10 cellular contexts compared by ENCODE assay signal in the genomic region with DNA sequence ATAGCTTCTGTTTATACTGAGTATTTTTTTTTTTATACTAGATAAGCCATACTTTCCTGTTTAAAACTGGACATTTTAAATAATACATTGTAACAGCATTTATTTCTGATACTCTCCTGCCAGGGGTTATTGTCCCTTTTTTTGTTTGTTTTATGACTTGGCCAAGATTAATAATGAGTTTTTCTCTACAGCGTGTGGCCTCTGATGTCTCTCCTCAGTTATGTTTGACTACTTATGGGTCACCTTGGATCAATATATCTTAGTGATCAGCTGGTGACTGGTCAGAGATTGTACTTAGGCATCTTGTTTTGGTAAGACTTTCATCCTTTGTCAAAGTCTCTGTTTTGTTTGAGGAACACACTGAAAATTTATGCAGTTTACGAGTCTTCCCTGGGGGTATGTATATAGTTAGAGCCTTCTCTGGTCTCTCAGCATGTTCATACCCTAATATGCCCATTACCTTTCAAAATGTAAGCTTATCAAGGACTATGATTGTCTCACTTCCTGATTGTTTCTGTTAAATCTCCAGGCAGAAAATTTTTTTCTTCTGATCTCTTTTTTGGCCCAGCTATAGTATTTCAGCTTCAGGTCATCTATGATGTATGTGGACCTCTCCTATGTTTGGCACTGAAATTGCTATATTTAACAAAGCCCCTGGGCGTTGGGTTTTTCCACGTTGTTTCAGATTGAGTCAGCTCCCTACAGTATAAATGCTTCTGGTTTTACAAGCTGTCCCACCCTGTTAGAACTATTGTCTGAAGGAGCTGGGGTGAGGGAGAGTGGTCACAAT.
A peak's percentile ranks its signal among the peaks of the same experiment; 100 is the strongest.
DNase-seq lines count a peak whose midpoint lies in the region; ATAC-seq and TF ChIP-seq lines count a peak whose summit lies in the region.
"Had no signal": no experiment of that assay in that cellular context is flagged by ENCODE, and none has a peak within 500 bp of the region (broad histone marks: within the 10 kb centered on the region; RNA-seq: fewer than 3 reads in every experiment).

No MANE protein-coding gene starts in this region.

- TF ChIP-seq CTCF in RWPE1 (conservative IDR thresholded peaks at IDR 0.05; ENCODE audit: low read depth) (no peak), osteocyte (IDR thresholded peaks at IDR 0.05) (no peak), neural progenitor cell (IDR thresholded peaks at IDR 0.05) (no peak)

- CTCF ChIA-PET in RWPE1 (lab: Yijun Ruan, JAX), result interaction anchor here (0.5 to 0.6 kb wide), 2 partner anchors 52 kb away, joined by 3 to 4 read pairs; no protein-coding TSS in a partner anchor

- H3K4me1 Mint-ChIP-seq in osteocyte (ENCODE audit: unreplicated experiment) (peaks cover 26% of the 10 kb centered on the region), neural progenitor cell (no peaks in the 10 kb centered on the region)

- no peaks in the 10 kb centered on the region for H3K9me3 ChIP-seq in neural progenitor cell (ENCODE audit: low read depth)
- H3K9me3 ChIP-seq: neutrophil, suprapubic skin had no signal

- H3K9ac ChIP-seq in neural progenitor cell, result no peak overlapping the region

- H3K4me3 Mint-ChIP-seq in osteocyte (ENCODE audit: unreplicated experiment), result no peak overlapping the region
- H3K4me3 Mint-ChIP-seq in neural progenitor cell, result no peak overlapping the region

- POLR2A ChIA-PET in RWPE1 (lab: Yijun Ruan, JAX; ENCODE audit: low non-redundant PET), result no interaction called here

- peaks cover 6% of the 10 kb centered on the region for H3K36me3 ChIP-seq in neural progenitor cell
- H3K36me3 ChIP-seq: neutrophil had no signal

- no peaks in the 10 kb centered on the region for H3K4me1 ChIP-seq in neural progenitor cell
- H3K4me1 ChIP-seq: suprapubic skin had no signal

- H3K36me3 Mint-ChIP-seq in osteocyte (ENCODE audit: unreplicated experiment), result peaks cover 31% of the 10 kb centered on the region
- peaks cover 61% of the 10 kb centered on the region for H3K36me3 Mint-ChIP-seq in neural progenitor cell

- no peaks in the 10 kb centered on the region for H4K20me1 ChIP-seq in neural progenitor cell (ENCODE audit: low read depth)

- H3K4me3 ChIP-seq in neural progenitor cell, result no peak overlapping the region
- H3K4me3 ChIP-seq: suprapubic skin had no signal

- no peak overlapping the region for H3K27ac ChIP-seq in RWPE1
- no peak overlapping the region for H3K27ac ChIP-seq in neural progenitor cell
- H3K27ac ChIP-seq: neutrophil, suprapubic skin had no signal

- H2AFZ ChIP-seq in neural progenitor cell (replicated peaks), result no peak overlapping the region

- H3K79me2 ChIP-seq in neural progenitor cell (ENCODE audit: low read depth), result no peaks in the 10 kb centered on the region

- H3K27me3 ChIP-seq in neural progenitor cell, result no peaks in the 10 kb centered on the region
- H3K27me3 ChIP-seq: neutrophil, suprapubic skin had no signal

- no peaks in the 10 kb centered on the region for H3F3A ChIP-seq in neural progenitor cell (ENCODE audit: low read depth)

- DNase-seq in RWPE1 (ENCODE audit: low spot score) (peak; percentile 32), osteocyte (ENCODE audit: extremely low spot score, unreplicated experiment) (no peak), NCI-H1417 treated with DMSO at 0.1 percent for 48 hours (lab: John Stamatoyannopoulos, UW) (no peak), D341Med (ENCODE audit: low spot score) (no peak), NCI-H82 (lab: John Stamatoyannopoulos, UW) (no peak), neural progenitor cell (ENCODE audit: low spot score) (no peak)

- no peaks in the 10 kb centered on the region for H3K27me3 Mint-ChIP-seq in osteocyte (ENCODE audit: unreplicated experiment)
- H3K27me3 Mint-ChIP-seq in neural progenitor cell (ENCODE audit: insufficient read depth, low read depth), result no peaks in the 10 kb centered on the region

- ATAC-seq in GM18909 (IDR thresholded peaks at IDR 0.05; ENCODE audit: poor library complexity, unreplicated experiment) (peak; percentile 78), HG02763 (IDR thresholded peaks at IDR 0.05; ENCODE audit: unreplicated experiment) (peak; percentile 77)

- H3K9me3 Mint-ChIP-seq in osteocyte (ENCODE audit: unreplicated experiment) (peaks cover 21% of the 10 kb centered on the region), neural progenitor cell (peaks cover 27% of the 10 kb centered on the region)

- H3K4me2 ChIP-seq in neural progenitor cell, result no peak overlapping the region

- H3K27ac Mint-ChIP-seq in osteocyte (ENCODE audit: unreplicated experiment), result peak overlapping the region; percentile 84
- no peak overlapping the region for H3K27ac Mint-ChIP-seq in neural progenitor cell
